1 cellular context compared by ENCODE assay signal in the genomic region with DNA sequence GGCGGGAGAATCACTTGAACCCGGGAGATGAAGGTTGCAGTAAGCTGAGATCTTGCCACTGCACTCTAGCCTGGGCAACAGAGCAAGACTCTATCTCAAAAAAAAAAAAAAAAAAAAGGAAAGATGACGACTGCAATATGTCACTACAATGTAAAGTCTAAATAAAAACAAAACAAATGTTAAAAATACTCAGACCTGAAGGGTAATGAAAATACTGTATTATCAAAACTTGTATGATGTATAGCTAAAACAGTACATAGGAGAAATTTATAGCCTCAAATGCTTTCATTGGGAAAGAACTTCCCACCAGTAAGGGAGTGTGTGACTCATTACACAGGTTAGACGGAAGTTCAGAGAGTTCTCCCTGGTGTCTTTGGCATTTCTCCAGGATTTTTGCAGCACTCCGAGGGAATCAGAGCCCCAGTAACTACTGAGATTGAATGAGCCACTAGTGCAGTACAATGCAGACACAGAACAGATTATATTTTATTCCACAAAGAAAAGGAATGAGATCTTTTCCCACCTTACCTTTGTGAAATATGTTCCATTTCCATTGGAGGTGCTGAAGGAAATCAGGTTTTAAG.
TF ChIP-seq lines count a peak whose summit lies in the region.

No MANE protein-coding gene starts in this region.

TF ChIP-seq in GM23338, 12 proteins besides CTCF, POLR2A, EP300 and RAD21 (continued from another document):
- TF ChIP-seq, protein P1, sequence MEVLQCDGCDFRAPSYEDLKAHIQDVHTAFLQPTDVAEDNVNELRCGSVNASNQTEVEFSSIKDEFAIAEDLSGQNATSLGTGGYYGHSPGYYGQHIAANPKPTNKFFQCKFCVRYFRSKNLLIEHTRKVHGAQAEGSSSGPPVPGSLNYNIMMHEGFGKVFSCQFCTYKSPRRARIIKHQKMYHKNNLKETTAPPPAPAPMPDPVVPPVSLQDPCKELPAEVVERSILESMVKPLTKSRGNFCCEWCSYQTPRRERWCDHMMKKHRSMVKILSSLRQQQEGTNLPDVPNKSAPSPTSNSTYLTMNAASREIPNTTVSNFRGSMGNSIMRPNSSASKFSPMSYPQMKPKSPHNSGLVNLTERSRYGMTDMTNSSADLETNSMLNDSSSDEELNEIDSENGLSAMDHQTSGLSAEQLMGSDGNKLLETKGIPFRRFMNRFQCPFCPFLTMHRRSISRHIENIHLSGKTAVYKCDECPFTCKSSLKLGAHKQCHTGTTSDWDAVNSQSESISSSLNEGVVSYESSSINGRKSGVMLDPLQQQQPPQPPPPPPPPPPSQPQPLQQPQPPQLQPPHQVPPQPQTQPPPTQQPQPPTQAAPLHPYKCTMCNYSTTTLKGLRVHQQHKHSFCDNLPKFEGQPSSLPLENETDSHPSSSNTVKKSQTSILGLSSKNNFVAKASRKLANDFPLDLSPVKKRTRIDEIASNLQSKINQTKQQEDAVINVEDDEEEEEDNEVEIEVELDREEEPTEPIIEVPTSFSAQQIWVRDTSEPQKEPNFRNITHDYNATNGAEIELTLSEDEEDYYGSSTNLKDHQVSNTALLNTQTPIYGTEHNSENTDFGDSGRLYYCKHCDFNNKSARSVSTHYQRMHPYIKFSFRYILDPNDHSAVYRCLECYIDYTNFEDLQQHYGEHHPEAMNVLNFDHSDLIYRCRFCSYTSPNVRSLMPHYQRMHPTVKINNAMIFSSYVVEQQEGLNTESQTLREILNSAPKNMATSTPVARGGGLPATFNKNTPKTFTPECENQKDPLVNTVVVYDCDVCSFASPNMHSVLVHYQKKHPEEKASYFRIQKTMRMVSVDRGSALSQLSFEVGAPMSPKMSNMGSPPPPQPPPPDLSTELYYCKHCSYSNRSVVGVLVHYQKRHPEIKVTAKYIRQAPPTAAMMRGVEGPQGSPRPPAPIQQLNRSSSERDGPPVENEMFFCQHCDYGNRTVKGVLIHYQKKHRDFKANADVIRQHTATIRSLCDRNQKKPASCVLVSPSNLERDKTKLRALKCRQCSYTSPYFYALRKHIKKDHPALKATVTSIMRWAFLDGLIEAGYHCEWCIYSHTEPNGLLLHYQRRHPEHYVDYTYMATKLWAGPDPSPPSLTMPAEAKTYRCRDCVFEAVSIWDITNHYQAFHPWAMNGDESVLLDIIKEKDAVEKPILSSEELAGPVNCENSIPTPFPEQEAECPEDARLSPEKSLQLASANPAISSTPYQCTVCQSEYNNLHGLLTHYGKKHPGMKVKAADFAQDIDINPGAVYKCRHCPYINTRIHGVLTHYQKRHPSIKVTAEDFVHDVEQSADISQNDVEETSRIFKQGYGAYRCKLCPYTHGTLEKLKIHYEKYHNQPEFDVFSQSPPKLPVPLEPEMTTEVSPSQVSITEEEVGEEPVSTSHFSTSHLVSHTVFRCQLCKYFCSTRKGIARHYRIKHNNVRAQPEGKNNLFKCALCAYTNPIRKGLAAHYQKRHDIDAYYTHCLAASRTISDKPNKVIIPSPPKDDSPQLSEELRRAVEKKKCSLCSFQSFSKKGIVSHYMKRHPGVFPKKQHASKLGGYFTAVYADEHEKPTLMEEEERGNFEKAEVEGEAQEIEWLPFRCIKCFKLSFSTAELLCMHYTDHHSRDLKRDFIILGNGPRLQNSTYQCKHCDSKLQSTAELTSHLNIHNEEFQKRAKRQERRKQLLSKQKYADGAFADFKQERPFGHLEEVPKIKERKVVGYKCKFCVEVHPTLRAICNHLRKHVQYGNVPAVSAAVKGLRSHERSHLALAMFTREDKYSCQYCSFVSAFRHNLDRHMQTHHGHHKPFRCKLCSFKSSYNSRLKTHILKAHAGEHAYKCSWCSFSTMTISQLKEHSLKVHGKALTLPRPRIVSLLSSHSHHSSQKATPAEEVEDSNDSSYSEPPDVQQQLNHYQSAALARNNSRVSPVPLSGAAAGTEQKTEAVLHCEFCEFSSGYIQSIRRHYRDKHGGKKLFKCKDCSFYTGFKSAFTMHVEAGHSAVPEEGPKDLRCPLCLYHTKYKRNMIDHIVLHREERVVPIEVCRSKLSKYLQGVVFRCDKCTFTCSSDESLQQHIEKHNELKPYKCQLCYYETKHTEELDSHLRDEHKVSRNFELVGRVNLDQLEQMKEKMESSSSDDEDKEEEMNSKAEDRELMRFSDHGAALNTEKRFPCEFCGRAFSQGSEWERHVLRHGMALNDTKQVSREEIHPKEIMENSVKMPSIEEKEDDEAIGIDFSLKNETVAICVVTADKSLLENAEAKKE (CRISPR knock-in tag; IDR thresholded peaks at IDR 0.05), result no peak
- TF ChIP-seq JUNB (IDR thresholded peaks at IDR 0.05; ENCODE audit: unreplicated experiment) (no peak), EZH2phosphoT487 (IDR thresholded peaks at IDR 0.05; ENCODE audit: unreplicated experiment) (no peak), ZNF114 (CRISPR knock-in tag; IDR thresholded peaks at IDR 0.05) (no peak), STAT1 (IDR thresholded peaks at IDR 0.05; ENCODE audit: unreplicated experiment) (no peak), POLR2AphosphoS5 (IDR thresholded peaks at IDR 0.05; ENCODE audit: low read depth) (no peak), EZH2 (IDR thresholded peaks at IDR 0.05; ENCODE audit: low read depth, unreplicated experiment) (no peak), CREB1 (CRISPR knock-in tag; IDR thresholded peaks at IDR 0.05; ENCODE audit: low read depth) (no peak)
- TF ChIP-seq, protein P2, sequence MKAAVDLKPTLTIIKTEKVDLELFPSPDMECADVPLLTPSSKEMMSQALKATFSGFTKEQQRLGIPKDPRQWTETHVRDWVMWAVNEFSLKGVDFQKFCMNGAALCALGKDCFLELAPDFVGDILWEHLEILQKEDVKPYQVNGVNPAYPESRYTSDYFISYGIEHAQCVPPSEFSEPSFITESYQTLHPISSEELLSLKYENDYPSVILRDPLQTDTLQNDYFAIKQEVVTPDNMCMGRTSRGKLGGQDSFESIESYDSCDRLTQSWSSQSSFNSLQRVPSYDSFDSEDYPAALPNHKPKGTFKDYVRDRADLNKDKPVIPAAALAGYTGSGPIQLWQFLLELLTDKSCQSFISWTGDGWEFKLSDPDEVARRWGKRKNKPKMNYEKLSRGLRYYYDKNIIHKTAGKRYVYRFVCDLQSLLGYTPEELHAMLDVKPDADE (IDR thresholded peaks at IDR 0.05), result no peak
